In genomic region chr13:91596832-91597231, GRCh38 we compare ENCODE assay signal across 37 cellular contexts.
"Had no signal": no experiment of that assay in that cellular context is flagged by ENCODE, and none has a peak within 500 bp of the region (broad histone marks: within the 10 kb centered on the region; RNA-seq: fewer than 3 reads in every experiment).

No MANE protein-coding gene starts in this region.

- H3K36me3 ChIP-seq: adrenal gland, brain microvascular endothelial cell, breast epithelium had no signal

- H3K27me3 Mint-ChIP-seq: activated B cell treated with CpG ODN at 0.5 μM for 24 hours; activated CD4-positive, alpha-beta memory T cell treated with anti-CD3 and anti-CD28 coated beads for 36 hours; activated CD4-positive, alpha-beta T cell treated with anti-CD3 and anti-CD28 coated beads, Interleukin-2, amount 10 ng/mL, durations not matched to agents 24 days and 14 days; activated CD8-positive, alpha-beta T cell treated with anti-CD3 and anti-CD28 coated beads for 36 hours; activated naive CD8-positive, alpha-beta T cell treated with anti-CD3 and anti-CD28 coated beads for 36 hours; activated T-helper 17 cell treated with anti-CD3 and anti-CD28 coated beads, Interleukin-2, amount 50 U/mL, for 72 hours had no signal

- ATAC-seq: activated CD8-positive, alpha-beta T cell treated with anti-CD3 and anti-CD28 coated beads for 36 hours; activated naive CD4-positive, alpha-beta T cell treated with anti-CD3 and anti-CD28 coated beads, Interleukin-2, amount 50 U/mL, for 72 hours; activated T-cell treated with anti-CD3 and anti-CD28 coated beads, Interleukin-2, amount 50 U/mL, for 4 hours; activated T-cell treated with anti-CD3 and anti-CD28 coated beads, Interleukin-2, amount 50 U/mL, for 72 hours; activated T-helper 17 cell treated with anti-CD3 and anti-CD28 coated beads, Interleukin-2, amount 50 U/mL, for 72 hours; body of pancreas had no signal

- FAIRE-seq: astrocyte, TTC549 had no signal

- H3K4me3 Mint-ChIP-seq: activated B cell treated with CpG ODN at 0.5 μM for 24 hours; activated CD4-positive, alpha-beta memory T cell treated with anti-CD3 and anti-CD28 coated beads for 36 hours; activated CD4-positive, alpha-beta T cell treated with anti-CD3 and anti-CD28 coated beads, Interleukin-2, amount 10 ng/mL, durations not matched to agents 24 days and 14 days; activated CD8-positive, alpha-beta T cell treated with anti-CD3 and anti-CD28 coated beads for 36 hours; activated naive CD4-positive, alpha-beta T cell treated with anti-CD3 and anti-CD28 coated beads for 36 hours; activated naive CD8-positive, alpha-beta T cell treated with anti-CD3 and anti-CD28 coated beads for 36 hours; activated T-cell treated with anti-CD3 and anti-CD28 coated beads, Interleukin-2, amount 50 U/mL, for 4 hours; activated T-cell treated with anti-CD3 and anti-CD28 coated beads, Interleukin-2, amount 50 U/mL, for 72 hours; activated T-helper 1 cell treated with anti-CD3 and anti-CD28 coated beads, Interleukin-12 subunit alpha, Interleukin-12 subunit beta, Interleukin-2, Interleukin-4 antibody, amounts not matched to agents 30 ng/mL and 10 ng/mL and 1 ng/mL, durations not matched to agents 14 hours and 24 hours and 36 hours; activated T-helper 17 cell treated with anti-CD3 and anti-CD28 coated beads, Interleukin-2, amount 50 U/mL, for 72 hours; T-helper 1 cell treated with Interleukin-12 subunit alpha and Interleukin-12 subunit beta and Interleukin-4 antibody, amounts not matched to agents 30 μg/mL and 1 μg/mL, for 36 hours; T-helper 2 cell treated with Interferon-gamma antibody and Interleukin-4, amounts not matched to agents 5 μg/mL and 100 μg/mL, for 36 hours had no signal

- H3K4me1 ChIP-seq: adrenal gland, body of pancreas, breast epithelium had no signal

- H3K27ac Mint-ChIP-seq: activated B cell treated with CpG ODN at 0.5 μM for 24 hours; activated CD4-positive, alpha-beta memory T cell treated with anti-CD3 and anti-CD28 coated beads for 36 hours; activated CD4-positive, alpha-beta T cell treated with anti-CD3 and anti-CD28 coated beads, Interleukin-2, amount 10 ng/mL, durations not matched to agents 24 days and 14 days; activated CD8-positive, alpha-beta T cell treated with anti-CD3 and anti-CD28 coated beads for 36 hours; activated naive CD4-positive, alpha-beta T cell treated with anti-CD3 and anti-CD28 coated beads for 36 hours; activated naive CD4-positive, alpha-beta T cell treated with anti-CD3 and anti-CD28 coated beads, Interleukin-2, amount 50 U/mL, for 72 hours; activated naive CD8-positive, alpha-beta T cell treated with anti-CD3 and anti-CD28 coated beads for 36 hours; activated T-cell treated with anti-CD3 and anti-CD28 coated beads, Interleukin-2, amount 50 U/mL, for 72 hours; activated T-helper 1 cell treated with anti-CD3 and anti-CD28 coated beads, Interleukin-12 subunit alpha, Interleukin-12 subunit beta, Interleukin-2, Interleukin-4 antibody, amounts not matched to agents 30 ng/mL and 10 ng/mL and 1 ng/mL, durations not matched to agents 14 hours and 24 hours and 36 hours; activated T-helper 17 cell treated with anti-CD3 and anti-CD28 coated beads, Interleukin-2, amount 50 U/mL, for 72 hours; T-helper 1 cell treated with Interleukin-12 subunit alpha and Interleukin-12 subunit beta and Interleukin-4 antibody, amounts not matched to agents 30 μg/mL and 1 μg/mL, for 36 hours; T-helper 2 cell treated with Interferon-gamma antibody and Interleukin-4, amounts not matched to agents 5 μg/mL and 100 μg/mL, for 36 hours had no signal

- H3K27me3 ChIP-seq: adrenal gland, body of pancreas, brain microvascular endothelial cell, breast epithelium had no signal

- H3K9me3 Mint-ChIP-seq: activated CD4-positive, alpha-beta T cell treated with anti-CD3 and anti-CD28 coated beads, Interleukin-2, amount 10 ng/mL, durations not matched to agents 24 days and 14 days; activated CD8-positive, alpha-beta T cell treated with anti-CD3 and anti-CD28 coated beads for 36 hours; activated naive CD4-positive, alpha-beta T cell treated with anti-CD3 and anti-CD28 coated beads for 36 hours; activated naive CD4-positive, alpha-beta T cell treated with anti-CD3 and anti-CD28 coated beads, Interleukin-2, amount 50 U/mL, for 72 hours; activated naive CD8-positive, alpha-beta T cell treated with anti-CD3 and anti-CD28 coated beads for 36 hours; activated T-helper 1 cell treated with anti-CD3 and anti-CD28 coated beads, Interleukin-12 subunit alpha, Interleukin-12 subunit beta, Interleukin-2, Interleukin-4 antibody, amounts not matched to agents 30 ng/mL and 10 ng/mL and 1 ng/mL, durations not matched to agents 14 hours and 24 hours and 36 hours; T-helper 1 cell treated with Interleukin-12 subunit alpha and Interleukin-12 subunit beta and Interleukin-4 antibody, amounts not matched to agents 30 μg/mL and 1 μg/mL, for 36 hours; T-helper 2 cell treated with Interferon-gamma antibody and Interleukin-4, amounts not matched to agents 5 μg/mL and 100 μg/mL, for 36 hours had no signal

- DNase-seq: activated B cell treated with CpG ODN at 0.5 μM for 24 hours; activated CD4-positive, alpha-beta memory T cell treated with anti-CD3 and anti-CD28 coated beads for 36 hours; activated CD4-positive, alpha-beta T cell treated with anti-CD3 and anti-CD28 coated beads for 4 hours; activated CD4-positive, alpha-beta T cell treated with anti-CD3 and anti-CD28 coated beads, Interleukin-2, amount 10 ng/mL, durations not matched to agents 24 days and 14 days; activated CD4-positive, alpha-beta T cell treated with anti-CD3 and anti-CD28 coated beads, Interleukin-2, amount 50 U/mL, for 1 hour; activated CD4-positive, alpha-beta T cell treated with anti-CD3 and anti-CD28 coated beads, Interleukin-2, amount 50 U/mL, for 4 hours; activated CD4-positive, CD25-positive, alpha-beta regulatory T cell treated with anti-CD3 and anti-CD28 coated beads, Interleukin-2, amount 50 U/mL, for 72 hours; activated CD8-positive, alpha-beta memory T cell treated with anti-CD3 and anti-CD28 coated beads, Interleukin-2, amount 50 U/mL, for 4 hours; activated CD8-positive, alpha-beta T cell treated with anti-CD3 and anti-CD28 coated beads for 36 hours; activated effector memory CD4-positive, alpha-beta T cell treated with anti-CD3 and anti-CD28 coated beads, Interleukin-2, amount 50 U/mL, for 16 hours; activated gamma-delta T cell treated with Interleukin-2 at 50 U/mL for 16 hours; activated naive CD4-positive, alpha-beta T cell; activated naive CD4-positive, alpha-beta T cell treated with anti-CD3 and anti-CD28 coated beads for 36 hours; activated naive CD4-positive, alpha-beta T cell treated with anti-CD3 and anti-CD28 coated beads, Interleukin-2, amount 50 U/mL, for 16 hours; activated naive CD8-positive, alpha-beta T cell treated with anti-CD3 and anti-CD28 coated beads for 36 hours; activated T-cell treated with anti-CD3 and anti-CD28 coated beads for 4 hours; activated T-cell treated with anti-CD3 and anti-CD28 coated beads, Interleukin-2, amount 50 U/mL, for 1 hour; activated T-cell treated with anti-CD3 and anti-CD28 coated beads, Interleukin-2, amount 50 U/mL, for 4 hours; activated T-cell treated with anti-CD3 and anti-CD28 coated beads, Interleukin-2, amount 50 U/mL, for 72 hours; adrenal gland; amniotic stem cell; aorta; body of pancreas; brain microvascular endothelial cell; central memory CD4-positive, alpha-beta T cell; T-helper 1 cell; T-helper 2 cell; T-helper 9 cell had no signal

- H3K4me3 ChIP-seq: adrenal gland, body of pancreas, breast epithelium had no signal

- H3K4me1 Mint-ChIP-seq: activated B cell treated with CpG ODN at 0.5 μM for 24 hours; activated CD4-positive, alpha-beta T cell treated with anti-CD3 and anti-CD28 coated beads, Interleukin-2, amount 10 ng/mL, durations not matched to agents 24 days and 14 days; activated naive CD8-positive, alpha-beta T cell treated with anti-CD3 and anti-CD28 coated beads for 36 hours; activated T-helper 17 cell treated with anti-CD3 and anti-CD28 coated beads, Interleukin-2, amount 50 U/mL, for 72 hours had no signal

- H3K27ac ChIP-seq: adrenal gland, body of pancreas, brain microvascular endothelial cell, breast epithelium, VCaP had no signal

- H3K36me3 Mint-ChIP-seq: activated CD4-positive, alpha-beta memory T cell treated with anti-CD3 and anti-CD28 coated beads for 36 hours; activated naive CD4-positive, alpha-beta T cell treated with anti-CD3 and anti-CD28 coated beads, Interleukin-2, amount 50 U/mL, for 72 hours; activated naive CD8-positive, alpha-beta T cell treated with anti-CD3 and anti-CD28 coated beads for 36 hours had no signal

- H3K9me3 ChIP-seq: adrenal gland, body of pancreas had no signal
